ENCODE assay signal across 9 cellular contexts in genomic region chr12:52033506-52034258, GRCh38. TPM values are rescaled to one million over a fixed set of nuclear protein-coding genes. Genes with fewer than 3 reads are reported as not detected.
DNase-seq lines count a peak whose midpoint lies in the region; ATAC-seq and TF ChIP-seq lines count a peak whose summit lies in the region.
"Had no signal": no experiment of that assay in that cellular context is flagged by ENCODE, and none has a peak within 500 bp of the region (broad histone marks: within the 10 kb centered on the region; RNA-seq: fewer than 3 reads in every experiment).

No MANE protein-coding gene starts in this region.

- H3K27ac Mint-ChIP-seq in dendritic cell treated with granulocyte-macrophage colony-stimulating factor and Interleukin-4, amounts not matched to agents 40 ng/mL and 50 ng/mL, for 4 days = peak overlapping the region; percentile 81
- peak overlapping the region; percentile 84 to 87 for H3K27ac Mint-ChIP-seq in natural killer cell

- CTCF ChIA-PET in A673 (lab: Charles Lee) = interaction anchor here (0.9 to 1.6 kb wide), 4 partner anchors 8 to 86 kb away, joined by 3 to 8 read pairs (median 6); no protein-coding TSS in a partner anchor

- H3K36me3 ChIP-seq in A673 (ENCODE audit: insufficient read depth, low read length, poor library complexity, severe bottlenecking) = no peaks in the 10 kb centered on the region

- H3K4me1 Mint-ChIP-seq in dendritic cell treated with granulocyte-macrophage colony-stimulating factor and Interleukin-4, amounts not matched to agents 40 ng/mL and 50 ng/mL, for 4 days (ENCODE audit: low read depth) = peaks cover 43% of the 10 kb centered on the region
- H3K4me1 Mint-ChIP-seq in natural killer cell = peaks cover 6 to 21% of the 10 kb centered on the region in 2 donors

- no TSS peak for BruUV-seq in A673 (replicated peaks; lab: Mats Ljungman, UMichigan)

- intact Hi-C loops in A673 (cut with micrococcal nuclease; ENCODE audit: unreplicated experiment) = no loop called here
- intact Hi-C loops in dendritic cell treated with granulocyte-macrophage colony-stimulating factor and Interleukin-4, amounts not matched to agents 40 ng/mL and 50 ng/mL, for 4 days (cut with micrococcal nuclease) = loop anchor here (1.0 to 2.0 kb wide), 2 partner anchors 18 to 35 kb away; partner anchors contain the start of genes ATG101 and NR4A1
- intact Hi-C loops in natural killer cell (cut with micrococcal nuclease) = no loop called here

- peak overlapping the region; percentile 60 for H3K4me3 Mint-ChIP-seq in dendritic cell treated with granulocyte-macrophage colony-stimulating factor and Interleukin-4, amounts not matched to agents 40 ng/mL and 50 ng/mL, for 4 days
- H3K4me3 Mint-ChIP-seq in natural killer cell = peak overlapping the region; percentile 77

- no peaks in the 10 kb centered on the region for H3K36me3 Mint-ChIP-seq in dendritic cell treated with granulocyte-macrophage colony-stimulating factor and Interleukin-4, amounts not matched to agents 40 ng/mL and 50 ng/mL, for 4 days (ENCODE audit: low read depth)
- H3K36me3 Mint-ChIP-seq in natural killer cell = no peaks in the 10 kb centered on the region

- DNase-seq in A673 (ENCODE audit: low spot score) = no peak
- no peak for DNase-seq in LNCaP clone FGC (ENCODE audit: low read depth)
- no peak for DNase-seq in natural killer cell
- DNase-seq in T-helper 9 cell = no peak
- DNase-seq in DMS 273 treated with DMSO at 0.1 percent for 48 hours (lab: John Stamatoyannopoulos, UW) = no peak
- no peak for DNase-seq in NOMO-1 treated with dmso at 0.1 percent for 144 hours (lab: John Stamatoyannopoulos, UW; ENCODE audit: unreplicated experiment)
- DNase-seq in C1 segment of cervical spinal cord (lab: John Stamatoyannopoulos, UW) = no peak

- H3K9me3 ChIP-seq in A673 (ENCODE audit: low read depth, low read length, poor library complexity, severe bottlenecking) = no peaks in the 10 kb centered on the region

- ATAC-seq in natural killer cell = no peak

- H3K9me3 Mint-ChIP-seq in dendritic cell treated with granulocyte-macrophage colony-stimulating factor and Interleukin-4, amounts not matched to agents 40 ng/mL and 50 ng/mL, for 4 days = no peaks in the 10 kb centered on the region
- H3K9me3 Mint-ChIP-seq in natural killer cell = no peaks in the 10 kb centered on the region

- H3K4me1 ChIP-seq in A673 (ENCODE audit: insufficient read depth, low read length, poor library complexity, severe bottlenecking) = peaks cover 38% of the 10 kb centered on the region

- peak overlapping the region; percentile 34 for H3K4me3 ChIP-seq in A673 (ENCODE audit: low read depth, low read length, poor library complexity, severe bottlenecking)
- H3K4me3 ChIP-seq in LNCaP clone FGC (ENCODE audit: low read depth, low read length) = peak overlapping the region; percentile 40; the same call in 1 of the 2 replicates

- H3K27ac ChIP-seq in A673 (ENCODE audit: low read depth, low read length, poor library complexity, severe bottlenecking) = peak overlapping the region; percentile 84

- no peaks in the 10 kb centered on the region for H3K27me3 ChIP-seq in A673 (replicated peaks; ENCODE audit: insufficient read depth, low read depth, low read length, poor library complexity)

- POLR2A ChIA-PET in A673 (lab: Charles Lee; ENCODE audit: low non-redundant PET) = interaction anchor here (1.3 kb wide), 1 partner anchor 18 kb away, joined by 19 read pairs; the partner anchor contains the start of gene NR4A1

- H3K27me3 Mint-ChIP-seq in dendritic cell treated with granulocyte-macrophage colony-stimulating factor and Interleukin-4, amounts not matched to agents 40 ng/mL and 50 ng/mL, for 4 days = peaks cover 39% of the 10 kb centered on the region
- H3K27me3 Mint-ChIP-seq in natural killer cell (ENCODE audit: low read depth in 2 of 2) = peaks cover 0 to 11% of the 10 kb centered on the region in 2 donors

- TF ChIP-seq CTCF in A673 (conservative IDR thresholded peaks at IDR 0.05; ENCODE audit: low read depth, low read length) = no peak
- TF ChIP-seq CTCF in LNCaP clone FGC (IDR thresholded peaks at IDR 0.05; ENCODE audit: control insufficient read depth, extremely low read depth, insufficient read depth) = no peak
- TF ChIP-seq CTCF in natural killer cell (IDR thresholded peaks at IDR 0.05) = no peak

RNA-seq across cellular contexts. Expression of gene NR4A1, which starts 17.6 kb away (rescaled TPM):
- 12.5 and 19.8 TPM in 2 replicates for total RNA-seq in A673 (2021)
- total RNA-seq in natural killer cell = 100 to 1,000 TPM in 1 of 3 donors, 10 to 100 TPM in 2; 72.5 to 177 (median 96.7) TPM

RNA-seq across cellular contexts. Expression of gene TAMALIN, which starts 26.9 kb away (rescaled TPM):
- total RNA-seq in A673 (2021) (4.8 and 5.4 TPM in 2 replicates), natural killer cell (100 to 1,000 TPM; 403 to 663 (median 424) TPM)

RNA-seq across cellular contexts. Expression of gene ATG101, which starts 36.1 kb away (rescaled TPM):
- total RNA-seq in A673 (2021) (52.0 and 54.3 TPM in 2 replicates), natural killer cell (10 to 100 TPM; 18.6 to 32.8 (median 23.3) TPM)

RNA-seq across cellular contexts. Expression of gene SMIM41, which starts 45.8 kb away (rescaled TPM):
- 0.24 and 0.28 TPM in 2 replicates for total RNA-seq in A673 (2021)
- not detected for total RNA-seq in natural killer cell
- total RNA-seq: M059J had no signal

Comparison
In these comparisons a context has a peak if more than half of its experiments do, and no peak if none do; other contexts are left out.
1. RNA of gene TAMALIN, which starts 26.9 kb away (total RNA-seq): 403 to 663 TPM in natural killer cell; 4.8 to 5.4 TPM in A673; every median in the first group is over 10 times any median in the second.